In the genomic region with DNA sequence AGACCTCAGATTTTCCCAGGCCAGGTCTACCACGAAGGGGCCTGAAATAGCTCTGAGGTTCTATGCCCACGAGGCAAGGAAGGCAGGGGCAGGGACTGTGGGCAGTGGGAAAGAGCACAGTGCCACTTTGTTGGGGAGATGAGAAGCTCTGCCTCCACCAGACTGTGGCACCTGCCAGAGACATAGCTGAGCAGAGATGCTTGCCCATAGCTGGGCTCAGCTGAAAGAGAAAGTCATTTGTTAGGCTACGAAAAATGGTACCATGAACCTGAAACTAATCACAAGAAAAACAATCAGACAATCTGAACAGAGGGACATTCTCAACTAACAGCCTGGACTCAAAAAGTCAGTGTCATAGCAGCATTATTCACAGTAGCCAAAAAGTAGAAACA, we compare ENCODE assay signal across 1 cellular context.
TF ChIP-seq lines count a peak whose summit lies in the region.

No MANE protein-coding gene starts in this region.

TF ChIP-seq in K562, 482 proteins besides CTCF, POLR2A, EP300 and RAD21:
- TF ChIP-seq ZNF589 (CRISPR knock-in tag; IDR thresholded peaks at IDR 0.05; ENCODE audit: low read depth) (no peak), BRCA1 (IDR thresholded peaks at IDR 0.05) (no peak), BRCA1 (CRISPR knock-in tag; IDR thresholded peaks at IDR 0.05) (0 out of 2 replicates have a peak, but pooled peaks have one; percentile 38), DIDO1 (tag; IDR thresholded peaks at IDR 0.05; ENCODE audit: low read depth) (no peak), KDM1A (IDR thresholded peaks at IDR 0.05) (no peak), ZNF133 (CRISPR knock-in tag; IDR thresholded peaks at IDR 0.05) (no peak)
